In the genomic region with DNA sequence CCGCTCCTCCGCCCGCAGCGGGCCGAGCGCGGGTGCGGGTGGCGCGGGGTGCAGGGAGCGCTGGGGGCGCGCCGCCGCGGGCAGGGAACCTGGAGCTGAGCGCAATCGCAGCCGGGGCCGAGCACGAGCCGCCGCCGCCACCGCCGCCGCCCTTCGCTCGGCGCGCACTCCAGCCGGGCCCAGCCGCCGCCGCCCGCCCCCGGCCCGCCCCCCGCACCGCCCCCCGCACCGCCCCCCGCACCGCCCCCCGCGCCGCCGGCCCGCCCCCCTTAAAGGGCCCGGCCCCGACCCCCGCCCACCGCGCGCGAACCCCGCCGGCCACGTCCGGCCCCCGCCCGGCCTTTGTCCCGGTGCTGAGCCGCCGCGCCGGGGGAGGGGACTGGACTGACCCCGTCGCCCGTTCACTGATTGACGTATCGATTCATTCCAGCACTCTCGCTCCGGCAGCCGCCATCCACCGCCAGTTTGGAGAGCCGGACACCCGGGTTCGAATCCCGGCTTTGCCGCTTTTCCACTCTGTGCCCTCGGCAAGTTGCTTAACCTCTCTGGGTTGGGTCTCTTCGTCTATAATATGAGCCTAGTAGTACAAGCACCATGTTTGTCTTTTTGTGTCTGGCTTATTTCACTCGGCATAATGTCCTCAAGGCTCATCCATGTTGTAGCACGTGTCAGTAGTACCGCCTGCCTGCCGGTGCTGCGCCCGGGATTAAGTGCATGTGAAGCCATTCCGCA, we compare ENCODE assay signal across 8 cellular contexts. TPM values are rescaled to one million over a fixed set of nuclear protein-coding genes. Genes with fewer than 3 reads are reported as not detected.
DNase-seq lines count a peak whose midpoint lies in the region; ATAC-seq and TF ChIP-seq lines count a peak whose summit lies in the region.

Gene SH3PXD2B, minus strand, starts transcription at position 171 of the 732 bp plus-strand sequence. CDS start 173 bp downstream, outside the sequence.

- H3K4me3 ChIP-seq in epithelial cell of proximal tubule (ENCODE audit: low read depth, low read length): peak within 1 kb of the TSS; percentile 84

- peak within 1 kb of the TSS; percentile 69 for H3K4me3 Mint-ChIP-seq in activated CD4-positive, alpha-beta T cell treated with anti-CD3 and anti-CD28 coated beads for 36 hours
- peak within 1 kb of the TSS; percentile 83 to 90 for H3K4me3 Mint-ChIP-seq in stimulated activated naive CD8-positive, alpha-beta T cell treated with anti-CD3 and anti-CD28 coated beads, Interleukin-15, amount 100 ng/mL, for 72 hours

- no peak for TF ChIP-seq CTCF in epithelial cell of proximal tubule (conservative IDR thresholded peaks at IDR 0.05; ENCODE audit: low read depth, low read length)

- H3K4me1 Mint-ChIP-seq in activated CD4-positive, alpha-beta T cell treated with anti-CD3 and anti-CD28 coated beads for 36 hours: peaks cover 17% of the 10 kb centered on the region
- H3K4me1 Mint-ChIP-seq in stimulated activated naive CD8-positive, alpha-beta T cell treated with anti-CD3 and anti-CD28 coated beads, Interleukin-15, amount 100 ng/mL, for 72 hours: peaks cover 22% of the 10 kb centered on the region

- CTCF ChIA-PET in activated CD4-positive, alpha-beta T cell treated with anti-CD3 and anti-CD28 coated beads for 36 hours (lab: Charles Lee): no interaction called here

- peaks cover 20% of the 10 kb centered on the region for H3K27me3 Mint-ChIP-seq in activated CD4-positive, alpha-beta T cell treated with anti-CD3 and anti-CD28 coated beads for 36 hours
- H3K27me3 Mint-ChIP-seq in stimulated activated naive CD8-positive, alpha-beta T cell treated with anti-CD3 and anti-CD28 coated beads, Interleukin-15, amount 100 ng/mL, for 72 hours: peaks cover 42% of the 10 kb centered on the region

- H3K36me3 Mint-ChIP-seq in activated CD4-positive, alpha-beta T cell treated with anti-CD3 and anti-CD28 coated beads for 36 hours (ENCODE audit: low read depth): no peaks in the 10 kb centered on the region

- POLR2A ChIA-PET in activated CD4-positive, alpha-beta T cell treated with anti-CD3 and anti-CD28 coated beads for 36 hours (lab: Charles Lee): no interaction called here

- peak within 1 kb of the TSS; percentile 38 for H3K27ac Mint-ChIP-seq in activated CD4-positive, alpha-beta T cell treated with anti-CD3 and anti-CD28 coated beads for 36 hours
- H3K27ac Mint-ChIP-seq in stimulated activated naive CD8-positive, alpha-beta T cell treated with anti-CD3 and anti-CD28 coated beads, Interleukin-15, amount 100 ng/mL, for 72 hours: peak within 1 kb of the TSS in 1 of 2 donors; percentile 1

- peak; percentile 62 for DNase-seq in activated CD4-positive, alpha-beta T cell treated with anti-CD3 and anti-CD28 coated beads for 36 hours
- DNase-seq in activated CD4-positive, alpha-beta T cell treated with anti-CD3 and anti-CD28 coated beads for 1 hour: no peak
- peak; percentile 18 for DNase-seq in NCI-H2171 (lab: John Stamatoyannopoulos, UW)
- peak; percentile 37 for DNase-seq in activated CD8-positive, alpha-beta memory T cell treated with anti-CD3 and anti-CD28 coated beads, Interleukin-2, amount 50 U/mL, for 4 hours
- DNase-seq in epithelial cell of proximal tubule (ENCODE audit: low read depth): no peak
- peak; percentile 27 for DNase-seq in midbrain (lab: John Stamatoyannopoulos, UW)
- peak; percentile 27 to 35 for DNase-seq in stimulated activated naive CD8-positive, alpha-beta T cell treated with anti-CD3 and anti-CD28 coated beads, Interleukin-15, amount 100 ng/mL, for 72 hours
- DNase-seq in NK-92 (lab: John Stamatoyannopoulos, UW; ENCODE audit: unreplicated experiment): no peak

- H3K9me3 Mint-ChIP-seq in activated CD4-positive, alpha-beta T cell treated with anti-CD3 and anti-CD28 coated beads for 36 hours (ENCODE audit: low read depth): no peaks in the 10 kb centered on the region
- no peaks in the 10 kb centered on the region for H3K9me3 Mint-ChIP-seq in stimulated activated naive CD8-positive, alpha-beta T cell treated with anti-CD3 and anti-CD28 coated beads, Interleukin-15, amount 100 ng/mL, for 72 hours

- ATAC-seq in activated CD4-positive, alpha-beta T cell treated with anti-CD3 and anti-CD28 coated beads for 36 hours: peak; percentile 64
- ATAC-seq in stimulated activated naive CD8-positive, alpha-beta T cell treated with anti-CD3 and anti-CD28 coated beads, Interleukin-15, amount 100 ng/mL, for 72 hours: peak; percentile 75

- intact Hi-C loops in activated CD4-positive, alpha-beta T cell treated with anti-CD3 and anti-CD28 coated beads for 36 hours (cut with DNase I, micrococcal nuclease): loop anchor here in 1 of 2 experiments (5.0 kb wide), 1 partner anchor 92 kb away; no protein-coding TSS in a partner anchor

RNA-seq across cellular contexts. Expression of gene SH3PXD2B, which starts in this region (rescaled TPM):
- 1 to 10 TPM; 1.3 to 1.8 TPM for total RNA-seq in activated CD4-positive, alpha-beta T cell treated with anti-CD3 and anti-CD28 coated beads for 36 hours
- 23.7 and 25.6 TPM in 2 replicates for total RNA-seq in epithelial cell of proximal tubule

Comparison
In these comparisons a context has a peak if more than half of its experiments do, and no peak if none do; other contexts are left out.
1. DNase-seq: peak in activated CD4-positive, alpha-beta T cell treated with anti-CD3 and anti-CD28 coated beads for 36 hours (single experiment), NCI-H2171 (single experiment), activated CD8-positive, alpha-beta memory T cell treated with anti-CD3 and anti-CD28 coated beads, Interleukin-2, amount 50 U/mL, for 4 hours (single experiment), midbrain (single experiment) and stimulated activated naive CD8-positive, alpha-beta T cell treated with anti-CD3 and anti-CD28 coated beads, Interleukin-15, amount 100 ng/mL, for 72 hours (2 of 2); none in activated CD4-positive, alpha-beta T cell treated with anti-CD3 and anti-CD28 coated beads for 1 hour (single experiment), epithelial cell of proximal tubule (single experiment) and NK-92 (single experiment).